Comparison of ENCODE assay signal across 8 cellular contexts in the genomic region with DNA sequence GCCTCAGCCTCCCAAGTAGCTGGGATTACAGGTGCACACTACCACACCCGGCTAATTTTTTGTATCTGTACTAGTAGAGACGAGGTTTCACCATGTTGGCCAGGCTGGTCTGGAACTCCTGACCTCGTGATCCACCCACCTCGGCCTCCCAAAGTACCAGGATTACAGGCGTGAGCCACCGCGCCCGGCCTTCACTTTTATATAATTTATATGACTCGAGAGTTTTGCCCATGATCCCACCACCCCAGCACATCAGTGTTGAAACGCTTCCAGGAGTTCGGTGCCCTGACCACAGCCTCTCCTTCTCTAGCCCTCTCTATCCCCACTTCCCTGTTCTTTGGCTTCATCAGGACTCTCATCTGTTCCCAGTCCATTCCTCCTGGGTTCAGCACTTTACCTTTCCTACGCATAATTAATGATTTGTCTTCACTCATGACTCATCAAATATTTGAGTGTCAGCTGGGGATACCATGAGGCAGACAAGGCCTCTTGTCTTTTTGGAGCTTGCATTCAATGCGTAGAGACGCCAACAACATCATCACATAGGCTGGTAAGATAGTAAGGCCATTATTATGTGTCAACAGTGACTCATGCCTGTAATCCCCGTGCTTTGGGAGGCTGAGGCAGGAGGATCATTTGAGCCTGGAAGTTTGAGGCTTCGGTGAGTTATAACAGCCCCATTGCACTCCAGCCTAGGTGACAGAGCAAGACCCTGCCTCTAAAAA. TPM values are rescaled to one million over a fixed set of nuclear protein-coding genes. Genes with fewer than 3 reads are reported as not detected.
A peak's percentile ranks its signal among the peaks of the same experiment; 100 is the strongest.
DNase-seq lines count a peak whose midpoint lies in the region; ATAC-seq and TF ChIP-seq lines count a peak whose summit lies in the region.

No MANE protein-coding gene starts in this region.

- H3K4me3 ChIP-seq in NB4 (ENCODE audit: low read depth, low read length) (peak overlapping the region; percentile 74), mammary epithelial cell (replicated peaks in 1 of 3; ENCODE audit: insufficient read depth in 1 of 3, low read depth in 2 of 3, low read length in 3 of 3) (peak overlapping the region in 2 of 3 experiments; percentile 44 to 53)

- 60% methylated on average over 14 of the region's 16 CpGs for WGBS in mammary epithelial cell (ENCODE audit: low coverage, missing lambda C conversion rate)

- H2AFZ ChIP-seq in mammary epithelial cell (ENCODE audit: low read depth, low read length): no peak overlapping the region

- peaks cover 31 to 35% of the 10 kb centered on the region in 2 donors for H3K4me1 Mint-ChIP-seq in natural killer cell treated with Interleukin-12 subunit alpha and Interleukin-12 subunit beta and Interleukin-15 and Interleukin-18, amount 100 ng/mL, for 72 hours (ENCODE audit: low read depth in 2 of 2)

- no peaks in the 10 kb centered on the region for H3K9me3 Mint-ChIP-seq in natural killer cell treated with Interleukin-12 subunit alpha and Interleukin-12 subunit beta and Interleukin-15 and Interleukin-18, amount 100 ng/mL, for 72 hours

- H3K4me3 Mint-ChIP-seq in natural killer cell treated with Interleukin-12 subunit alpha and Interleukin-12 subunit beta and Interleukin-15 and Interleukin-18, amount 100 ng/mL, for 72 hours: peak overlapping the region; percentile 94

- H3K9me3 ChIP-seq in mammary epithelial cell (replicated peaks; ENCODE audit: insufficient read depth, low read length): no peaks in the 10 kb centered on the region

- H3K36me3 ChIP-seq in mammary epithelial cell (ENCODE audit: insufficient read depth, low read length): no peaks in the 10 kb centered on the region

- DNase-seq in Caki2 (ENCODE audit: low read depth) (peak; percentile 84), NB4 (ENCODE audit: low read depth) (no peak), mammary epithelial cell (peak; percentile 89), NCI-H2107 treated with DMSO at 0.1 percent for 48 hours (lab: John Stamatoyannopoulos, UW; ENCODE audit: unreplicated experiment) (no peak), SKM-1 (lab: John Stamatoyannopoulos, UW; ENCODE audit: unreplicated experiment) (no peak)
- no peak for DNase-seq in natural killer cell treated with Interleukin-12 subunit alpha and Interleukin-12 subunit beta and Interleukin-15 and Interleukin-18, amount 100 ng/mL, for 72 hours (ENCODE audit: low spot score)

- dilution Hi-C loops in mammary epithelial cell (cut with HindIII; ENCODE audit: low sequenced_read_pairs): no loop called here

- CTCF ChIA-PET in mammary epithelial cell (lab: Charles Lee; ENCODE audit: low non-redundant PET): interaction anchor here (0.6 kb wide), 1 partner anchor 62 kb away, joined by 3 read pairs; no protein-coding TSS in a partner anchor

- H3K79me2 ChIP-seq in mammary epithelial cell (ENCODE audit: insufficient read depth, low read length): peaks cover 16% of the 10 kb centered on the region

- peak overlapping the region; percentile 92 for H3K9ac ChIP-seq in mammary epithelial cell (ENCODE audit: insufficient read depth, low read length)

- TF ChIP-seq POLR2A in NB4 (IDR thresholded peaks at IDR 0.05; ENCODE audit: extremely low read depth, insufficient read length): no peak

- H3K4me2 ChIP-seq in mammary epithelial cell (ENCODE audit: insufficient read depth, low read depth, low read length): peak overlapping the region; percentile 98

- H3K27ac ChIP-seq in mammary epithelial cell (ENCODE audit: insufficient read depth, low read depth, low read length): peak overlapping the region; percentile 87

- no peaks in the 10 kb centered on the region for H4K20me1 ChIP-seq in mammary epithelial cell (ENCODE audit: insufficient read depth, low read length)

- no peaks in the 10 kb centered on the region for H3K27me3 ChIP-seq in mammary epithelial cell (ENCODE audit: insufficient read depth, low read length)

- TF ChIP-seq CTCF in NB4 (IDR thresholded peaks at IDR 0.05; ENCODE audit: low read depth, low read length) (no peak), mammary epithelial cell (conservative IDR thresholded peaks at IDR 0.05 in 1 of 2, IDR thresholded peaks at IDR 0.05 in 1 of 2; ENCODE audit: extremely low read depth in 1 of 2, insufficient read depth in 1 of 2, low read depth in 1 of 2, low read length in 2 of 2) (no peak)

- intact Hi-C loops in mammary epithelial cell (cut with micrococcal nuclease): loop anchor here (10.0 kb wide), 1 partner anchor 279 kb away; a partner anchor contains a TSS

- peaks cover 25% of the 10 kb centered on the region for H3K36me3 Mint-ChIP-seq in natural killer cell treated with Interleukin-12 subunit alpha and Interleukin-12 subunit beta and Interleukin-15 and Interleukin-18, amount 100 ng/mL, for 72 hours

- peaks cover 28% of the 10 kb centered on the region for H3K4me1 ChIP-seq in mammary epithelial cell (ENCODE audit: insufficient read depth, low read length)

- ATAC-seq in natural killer cell treated with Interleukin-12 subunit alpha and Interleukin-12 subunit beta and Interleukin-15 and Interleukin-18, amount 100 ng/mL, for 72 hours: peak in 1 of 2 donors; percentile 34
- ATAC-seq in GM18498 (IDR thresholded peaks at IDR 0.05; ENCODE audit: unreplicated experiment) (no peak), HG03139 (IDR thresholded peaks at IDR 0.05; ENCODE audit: unreplicated experiment) (no peak)

- no TSS peak for BruUV-seq in mammary epithelial cell (replicated peaks; lab: Mats Ljungman, UMichigan)

- peak overlapping the region; percentile 99 for H3K27ac Mint-ChIP-seq in natural killer cell treated with Interleukin-12 subunit alpha and Interleukin-12 subunit beta and Interleukin-15 and Interleukin-18, amount 100 ng/mL, for 72 hours

- H3K27me3 Mint-ChIP-seq in natural killer cell treated with Interleukin-12 subunit alpha and Interleukin-12 subunit beta and Interleukin-15 and Interleukin-18, amount 100 ng/mL, for 72 hours: no peaks in the 10 kb centered on the region

- in situ Hi-C loops in Caki2 (cut with HindIII; ENCODE audit: low pct_unique_long_range_greater_than_20kb, low sequenced_read_pairs) (no loop called here), mammary epithelial cell (cut with MboI; ENCODE audit: low sequenced_read_pairs in 2 of 2) (no loop called here)

RNA-seq across cellular contexts. Expression of a gene that starts 1.4 kb away (rescaled TPM):
- total RNA-seq in Caki2 (2014; rRNA removed; shearing (Covaris generic); ENCODE audit: low replicate concordance): 81.6 and 115 TPM in 2 replicates
- total RNA-seq in mammary epithelial cell: 10 to 100 TPM; 23.8 to 33.2 TPM
- 53.0 TPM for polyA plus RNA-seq in mammary epithelial cell
- 15.9 TPM for polyA minus RNA-seq in mammary epithelial cell
- 100 to 1,000 TPM in 1 of 2 donors, 10 to 100 TPM in 1; 90.6 to 105 TPM for total RNA-seq in natural killer cell treated with Interleukin-12 subunit alpha and Interleukin-12 subunit beta and Interleukin-15 and Interleukin-18, amount 100 ng/mL, for 72 hours

RNA-seq across cellular contexts. Expression of a gene that starts 20.3 kb away (rescaled TPM):
- total RNA-seq in Caki2 (2014; rRNA removed; shearing (Covaris generic); ENCODE audit: low replicate concordance): 11.8 and 15.9 TPM in 2 replicates
- 10 to 100 TPM; 15.8 to 18.5 TPM for total RNA-seq in mammary epithelial cell
- 29.2 TPM for polyA plus RNA-seq in mammary epithelial cell
- 25.3 TPM for polyA minus RNA-seq in mammary epithelial cell
- 10 to 100 TPM; 54.4 to 56.6 TPM for total RNA-seq in natural killer cell treated with Interleukin-12 subunit alpha and Interleukin-12 subunit beta and Interleukin-15 and Interleukin-18, amount 100 ng/mL, for 72 hours

RNA-seq across cellular contexts. Expression of a gene that starts 27.8 kb away (rescaled TPM):
- not detected in 2 replicates for total RNA-seq in Caki2 (2014; rRNA removed; shearing (Covaris generic); ENCODE audit: low replicate concordance)
- not detected for total RNA-seq in mammary epithelial cell
- 0.29 TPM for polyA plus RNA-seq in mammary epithelial cell
- polyA minus RNA-seq in mammary epithelial cell: not detected
- total RNA-seq in natural killer cell treated with Interleukin-12 subunit alpha and Interleukin-12 subunit beta and Interleukin-15 and Interleukin-18, amount 100 ng/mL, for 72 hours: 1 to 10 TPM; 1.8 to 2.3 TPM

RNA-seq across cellular contexts. Expression of a gene that starts 33.7 kb away (rescaled TPM):
- not detected in 2 replicates for total RNA-seq in Caki2 (2014; rRNA removed; shearing (Covaris generic); ENCODE audit: low replicate concordance)
- total RNA-seq in mammary epithelial cell: 1 to 10 TPM; 2.8 to 7.6 TPM
- polyA plus RNA-seq in mammary epithelial cell: 1.6 TPM
- polyA minus RNA-seq in mammary epithelial cell: 1.2 TPM
- total RNA-seq in natural killer cell treated with Interleukin-12 subunit alpha and Interleukin-12 subunit beta and Interleukin-15 and Interleukin-18, amount 100 ng/mL, for 72 hours: 1 to 10 TPM; 5.9 to 9.5 TPM

Comparison
In these comparisons a context has a peak if more than half of its experiments do, and no peak if none do; other contexts are left out.
1. DNase-seq: peak in Caki2 (single experiment) and mammary epithelial cell (single experiment); none in NB4 (single experiment), natural killer cell treated with Interleukin-12 subunit alpha and Interleukin-12 subunit beta and Interleukin-15 and Interleukin-18, amount 100 ng/mL, for 72 hours (single experiment), NCI-H2107 treated with DMSO at 0.1 percent for 48 hours (single experiment) and SKM-1 (single experiment).